15 cellular contexts compared by ENCODE assay signal in genomic region chr9:4923141-4923540, GRCh38.
DNase-seq lines count a peak whose midpoint lies in the region; ATAC-seq and TF ChIP-seq lines count a peak whose summit lies in the region.
"Had no signal": no experiment of that assay in that cellular context is flagged by ENCODE, and none has a peak within 500 bp of the region (broad histone marks: within the 10 kb centered on the region; RNA-seq: fewer than 3 reads in every experiment).

No MANE protein-coding gene starts in this region.

- TF ChIP-seq POLR2A in right lobe of liver (IDR thresholded peaks at IDR 0.05): no peak

- intact Hi-C loops in ascending aorta (cut with DNase I) (no loop called here), right lobe of liver (cut with DNase I) (no loop called here)

- H3K27me3 ChIP-seq in ascending aorta (no peaks in the 10 kb centered on the region), right lobe of liver (no peaks in the 10 kb centered on the region), skeletal muscle tissue (ENCODE audit: control insufficient read depth in 3 of 3, insufficient read depth in 3 of 3, low read length in 3 of 3) (no peaks in the 10 kb centered on the region)
- H3K27me3 ChIP-seq: BE2C had no signal

- peak; percentile 89 to 95 (median 94) for ATAC-seq in right lobe of liver
- ATAC-seq: GM23338 had no signal

- no peak for TF ChIP-seq CTCF in ascending aorta (IDR thresholded peaks at IDR 0.05)
- TF ChIP-seq CTCF in right lobe of liver (IDR thresholded peaks at IDR 0.05): no peak

- H3K36me3 ChIP-seq in ascending aorta (no peaks in the 10 kb centered on the region), right lobe of liver (no peaks in the 10 kb centered on the region), skeletal muscle tissue (ENCODE audit: control insufficient read depth in 3 of 3, insufficient read depth in 3 of 3, low read length in 3 of 3) (no peaks in the 10 kb centered on the region)
- H3K36me3 ChIP-seq: BE2C had no signal

- 26% methylated on average over 1 of the region's 1 CpG for WGBS in right lobe of liver (ENCODE audit: insufficient coverage, low coverage, low lambda C conversion rate, missing lambda C conversion rate)

- DNase-seq in OCI-M1 (lab: John Stamatoyannopoulos, UW) (peak; percentile 97), ascending aorta (ENCODE audit: low spot score in 2 of 2) (no peak), right lobe of liver (peak; percentile 36 to 74 (median 73)), AG08395 (ENCODE audit: low spot score) (no peak), cerebellum (ENCODE audit: low spot score) (no peak), activated gamma-delta T cell (lab: John Stamatoyannopoulos, UW) (no peak)
- no peak for DNase-seq in stimulated activated CD4-positive, alpha-beta T cell treated with anti-CD3 and anti-CD28 coated beads, Interleukin-1b, Interleukin-23, amount 100 ng/mL, for 48 hours
- DNase-seq: BE2C; CD4-positive, alpha-beta memory T cell; DMS79; H7 had no signal

- no peak overlapping the region for H3K9ac ChIP-seq in skeletal muscle tissue (ENCODE audit: low read depth in 1 of 3, low read length in 3 of 3)

- peaks cover 3 to 13% of the 10 kb centered on the region in 2 donors for H3K4me1 ChIP-seq in ascending aorta
- peaks cover 0 to 30% (median 4%) of the 10 kb centered on the region in 4 donors for H3K4me1 ChIP-seq in right lobe of liver
- peaks cover 11 to 29% (median 17%) of the 10 kb centered on the region in 3 donors for H3K4me1 ChIP-seq in skeletal muscle tissue (ENCODE audit: control insufficient read depth in 3 of 3, insufficient read depth in 3 of 3, low read length in 3 of 3)
- H3K4me1 ChIP-seq: BE2C had no signal

- H3K27ac ChIP-seq in ascending aorta: peak overlapping the region; percentile 67 to 87
- H3K27ac ChIP-seq in right lobe of liver: peak overlapping the region in 2 of 3 donors; percentile 73 to 74
- H3K27ac ChIP-seq in skeletal muscle tissue (ENCODE audit: low read depth, low read length): peak overlapping the region; percentile 83
- H3K27ac ChIP-seq: C4-2B had no signal

- H3K4me3 ChIP-seq in ascending aorta: no peak overlapping the region
- no peak overlapping the region for H3K4me3 ChIP-seq in right lobe of liver
- no peak overlapping the region for H3K4me3 ChIP-seq in skeletal muscle tissue (ENCODE audit: low read length in 3 of 3)
- H3K4me3 ChIP-seq: GM12878, GM23338 had no signal

- no peaks in the 10 kb centered on the region for H3K9me3 ChIP-seq in ascending aorta
- no peaks in the 10 kb centered on the region for H3K9me3 ChIP-seq in right lobe of liver
- H3K9me3 ChIP-seq in skeletal muscle tissue (ENCODE audit: control insufficient read depth in 3 of 3, low read length in 3 of 3): no peaks in the 10 kb centered on the region
- H3K9me3 ChIP-seq: BE2C had no signal

Comparison
In these comparisons a context has a peak if more than half of its experiments do, and no peak if none do; other contexts are left out.
1. DNase-seq: peak in OCI-M1 (single experiment) and right lobe of liver (3 of 3); none in ascending aorta (0 of 2), AG08395 (single experiment), cerebellum (single experiment), stimulated activated CD4-positive, alpha-beta T cell treated with anti-CD3 and anti-CD28 coated beads, Interleukin-1b, Interleukin-23, amount 100 ng/mL, for 48 hours (single experiment) and activated gamma-delta T cell (single experiment).
2. Peak in every context shown above with its lines, with median percentiles within 50 percentile points of each other: H3K27ac ChIP-seq.